In the genomic region with DNA sequence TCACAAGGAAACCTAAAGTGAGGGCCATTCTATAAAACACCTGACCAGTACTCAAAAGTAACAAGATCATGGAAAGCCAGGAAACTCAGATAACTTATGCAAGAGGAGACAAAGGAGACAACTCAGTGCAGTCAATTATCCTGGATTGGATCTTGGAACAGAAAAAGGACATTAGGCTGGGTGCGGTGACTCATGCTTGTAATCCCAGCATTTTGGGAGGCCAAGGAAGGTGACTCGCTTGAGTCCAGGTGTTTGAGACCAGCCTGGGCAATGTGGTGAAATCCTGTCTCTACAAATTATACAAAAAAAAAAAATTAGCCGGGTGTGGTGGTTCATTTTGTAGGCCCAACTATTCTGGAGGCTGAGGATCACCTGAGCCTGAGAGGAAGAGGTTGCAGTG, we compare ENCODE assay signal across 29 cellular contexts.
"Had no signal": no experiment of that assay in that cellular context is flagged by ENCODE, and none has a peak within 500 bp of the region (broad histone marks: within the 10 kb centered on the region; RNA-seq: fewer than 3 reads in every experiment).

No MANE protein-coding gene starts in this region.

- H3K36me3 ChIP-seq: esophagus squamous epithelium, gastrocnemius medialis, lower lobe of right lung, neural progenitor cell, prostate gland, right atrium auricular region, suprapubic skin had no signal

- H3K9me3 Mint-ChIP-seq: memory B cell; mesothelial cell of epicardium; naive B cell; natural killer cell treated with Interleukin-12 subunit alpha and Interleukin-12 subunit beta and Interleukin-15 and Interleukin-18, amount 100 ng/mL, for 72 hours; neural progenitor cell; stimulated activated naive CD8-positive, alpha-beta T cell treated with anti-CD3 and anti-CD28 coated beads, Interleukin-15, amount 100 ng/mL, for 72 hours had no signal

- FAIRE-seq: endometrium, islet of Langerhans had no signal

- H3K4me3 Mint-ChIP-seq: effector memory CD8-positive, alpha-beta T cell; memory B cell; mesothelial cell of epicardium; naive B cell; natural killer cell treated with Interleukin-12 subunit alpha and Interleukin-12 subunit beta and Interleukin-15 and Interleukin-18, amount 100 ng/mL, for 72 hours; neural progenitor cell; stimulated activated naive CD8-positive, alpha-beta T cell treated with anti-CD3 and anti-CD28 coated beads, Interleukin-15, amount 100 ng/mL, for 72 hours had no signal

- DNase-seq: cortex of kidney; effector memory CD8-positive, alpha-beta T cell; erythroblast; esophagus squamous epithelium; gastrocnemius medialis; head of caudate nucleus; kidney glomerular epithelial cell; left ventricle myocardium superior; lower lobe of right lung; mucosa of descending colon; naive B cell; stimulated activated CD4-positive, alpha-beta T cell treated with anti-CD3 and anti-CD28 coated beads, Interleukin-12 subunit alpha, Interleukin-12 subunit beta, amount 100 ng/mL, for 4 hours; stimulated activated CD4-positive, alpha-beta T cell treated with anti-CD3 and anti-CD28 coated beads, Interleukin-1b, Interleukin-23, amount 100 ng/mL, for 48 hours; stimulated activated CD4-positive, alpha-beta T cell treated with anti-CD3 and anti-CD28 coated beads, Interleukin-4, amount 100 ng/mL, for 1 hour; stimulated activated CD8-positive, alpha-beta memory T cell treated with anti-CD3 and anti-CD28 coated beads, Interleukin-4, amount 100 ng/mL, for 48 hours; stimulated activated naive CD4-positive, alpha-beta T cell; stimulated activated naive CD8-positive, alpha-beta T cell treated with anti-CD3 and anti-CD28 coated beads, Interleukin-15, amount 100 ng/mL, for 72 hours; trophoblast cell had no signal

- H3K4me1 Mint-ChIP-seq: memory B cell; naive B cell; neural progenitor cell; stimulated activated naive CD8-positive, alpha-beta T cell treated with anti-CD3 and anti-CD28 coated beads, Interleukin-15, amount 100 ng/mL, for 72 hours had no signal

- H3K4me2 ChIP-seq: neural progenitor cell, smooth muscle cell had no signal

- H3K36me3 Mint-ChIP-seq: memory B cell; mesothelial cell of epicardium; naive B cell; natural killer cell treated with Interleukin-12 subunit alpha and Interleukin-12 subunit beta and Interleukin-15 and Interleukin-18, amount 100 ng/mL, for 72 hours; neural progenitor cell had no signal

- H3K27ac ChIP-seq: esophagus squamous epithelium, gastrocnemius medialis, lower lobe of right lung, neural progenitor cell, prostate gland, right atrium auricular region, suprapubic skin had no signal

- H3K27me3 Mint-ChIP-seq: effector memory CD8-positive, alpha-beta T cell; stimulated activated naive CD8-positive, alpha-beta T cell treated with anti-CD3 and anti-CD28 coated beads, Interleukin-15, amount 100 ng/mL, for 72 hours had no signal

- H2AFZ ChIP-seq: neural progenitor cell had no signal

- H3K27ac Mint-ChIP-seq: effector memory CD8-positive, alpha-beta T cell; memory B cell; mesothelial cell of epicardium; naive B cell; natural killer cell treated with Interleukin-12 subunit alpha and Interleukin-12 subunit beta and Interleukin-15 and Interleukin-18, amount 100 ng/mL, for 72 hours; neural progenitor cell; stimulated activated naive CD8-positive, alpha-beta T cell treated with anti-CD3 and anti-CD28 coated beads, Interleukin-15, amount 100 ng/mL, for 72 hours had no signal

- H3K4me3 ChIP-seq: esophagus squamous epithelium, gastrocnemius medialis, lower lobe of right lung, mucosa of descending colon, neural progenitor cell, prostate gland, right atrium auricular region, smooth muscle cell, suprapubic skin had no signal

- ATAC-seq: effector memory CD8-positive, alpha-beta T cell; gastrocnemius medialis; left ventricle myocardium superior; lower lobe of right lung; mucosa of descending colon; natural killer cell treated with Interleukin-12 subunit alpha and Interleukin-12 subunit beta and Interleukin-15 and Interleukin-18, amount 100 ng/mL, for 72 hours; sciatic nerve; stimulated activated naive CD8-positive, alpha-beta T cell treated with anti-CD3 and anti-CD28 coated beads, Interleukin-15, amount 100 ng/mL, for 72 hours had no signal

- H3K27me3 ChIP-seq: gastrocnemius medialis, neural progenitor cell, right atrium auricular region, suprapubic skin had no signal

- H3K4me1 ChIP-seq: esophagus squamous epithelium, gastrocnemius medialis, lower lobe of right lung, neural progenitor cell, prostate gland, right atrium auricular region, suprapubic skin had no signal

- H3K9me3 ChIP-seq: esophagus squamous epithelium, gastrocnemius medialis, lower lobe of right lung, mucosa of descending colon, prostate gland, right atrium auricular region, suprapubic skin had no signal
